26 cellular contexts compared by ENCODE assay signal in genomic region chr6:968791-969190, GRCh38.
"Had no signal": no experiment of that assay in that cellular context is flagged by ENCODE, and none has a peak within 500 bp of the region (broad histone marks: within the 10 kb centered on the region; RNA-seq: fewer than 3 reads in every experiment).

No MANE protein-coding gene starts in this region.

- H3K4me3 ChIP-seq: left lung, lower lobe of right lung, sigmoid colon, spleen, suprapubic skin, thoracic aorta, tibial nerve, uterus had no signal

- H3K27ac Mint-ChIP-seq: naive B cell; natural killer cell; progenitor cell of endocrine pancreas; stimulated activated effector memory CD8-positive, alpha-beta T cell treated with anti-CD3 and anti-CD28 coated beads, Interleukin-12 subunit alpha, Interleukin-12 subunit beta, amount 100 ng/mL, for 72 hours; stimulated activated naive CD8-positive, alpha-beta T cell treated with anti-CD3 and anti-CD28 coated beads, Interleukin-15, Interleukin-2, amounts not matched to agents 100 ng/mL and 50 ng/mL, for 24 hours; type B pancreatic cell had no signal

- H3K4me1 Mint-ChIP-seq: naive B cell; natural killer cell; neural crest cell; stimulated activated effector memory CD8-positive, alpha-beta T cell treated with anti-CD3 and anti-CD28 coated beads, Interleukin-12 subunit alpha, Interleukin-12 subunit beta, amount 100 ng/mL, for 72 hours had no signal

- H3K36me3 Mint-ChIP-seq: naive B cell; natural killer cell; stimulated activated effector memory CD8-positive, alpha-beta T cell treated with anti-CD3 and anti-CD28 coated beads, Interleukin-12 subunit alpha, Interleukin-12 subunit beta, amount 100 ng/mL, for 72 hours; type B pancreatic cell had no signal

- H3K4me1 ChIP-seq: left lung, lower lobe of right lung, sigmoid colon, spleen, suprapubic skin, tibial nerve, uterus had no signal

- H3K36me3 ChIP-seq: left lung, lower lobe of right lung, neutrophil, sigmoid colon, spleen, suprapubic skin, thoracic aorta, tibial nerve, uterus had no signal

- DNase-seq: hippocampal formation; kidney; left lung; lower lobe of right lung; mammary epithelial cell; mesenchymal stem cell; naive B cell; natural killer cell; occipital lobe; retina; right cardiac atrium; sigmoid colon; small intestine; spleen; stimulated activated CD4-positive, alpha-beta T cell treated with anti-CD3 and anti-CD28 coated beads, Interleukin-4, amount 100 ng/mL, for 24 hours; stimulated activated naive CD4-positive, alpha-beta T cell; uterus had no signal

- H3K27me3 ChIP-seq: left lung, neutrophil, sigmoid colon, tibial nerve, uterus had no signal

- H3K4me3 Mint-ChIP-seq: naive B cell; natural killer cell; neural crest cell; stimulated activated effector memory CD8-positive, alpha-beta T cell treated with anti-CD3 and anti-CD28 coated beads, Interleukin-12 subunit alpha, Interleukin-12 subunit beta, amount 100 ng/mL, for 72 hours; stimulated activated naive CD8-positive, alpha-beta T cell treated with anti-CD3 and anti-CD28 coated beads, Interleukin-15, Interleukin-2, amounts not matched to agents 100 ng/mL and 50 ng/mL, for 24 hours; type B pancreatic cell had no signal

- H3K9me3 ChIP-seq: left lung, lower lobe of right lung, neutrophil, sigmoid colon, spleen, suprapubic skin, thoracic aorta, uterus had no signal

- H3K9me3 Mint-ChIP-seq: naive B cell; natural killer cell; stimulated activated effector memory CD8-positive, alpha-beta T cell treated with anti-CD3 and anti-CD28 coated beads, Interleukin-12 subunit alpha, Interleukin-12 subunit beta, amount 100 ng/mL, for 72 hours; stimulated activated naive CD8-positive, alpha-beta T cell treated with anti-CD3 and anti-CD28 coated beads, Interleukin-15, Interleukin-2, amounts not matched to agents 100 ng/mL and 50 ng/mL, for 24 hours had no signal

- H3K27ac ChIP-seq: left lung, lower lobe of right lung, neutrophil, sigmoid colon, spleen, suprapubic skin, thoracic aorta, tibial nerve, uterus had no signal

- ATAC-seq: left lung, lower lobe of right lung, natural killer cell, right cardiac atrium had no signal
